Comparison of ENCODE assay signal across 10 cellular contexts in genomic region chr12:117100251-117100650, GRCh38. TPM values are rescaled to one million over a fixed set of nuclear protein-coding genes. Genes with fewer than 3 reads are reported as not detected.
DNase-seq lines count a peak whose midpoint lies in the region; ATAC-seq, FAIRE-seq and TF ChIP-seq lines count a peak whose summit lies in the region.
"Had no signal": no experiment of that assay in that cellular context is flagged by ENCODE, and none has a peak within 500 bp of the region (broad histone marks: within the 10 kb centered on the region; RNA-seq: fewer than 3 reads in every experiment).

No MANE protein-coding gene starts in this region.

- H3K27ac Mint-ChIP-seq in stimulated activated naive CD8-positive, alpha-beta T cell treated with anti-CD3 and anti-CD28 coated beads, Interleukin-15, Interleukin-2, amounts not matched to agents 100 ng/mL and 50 ng/mL, for 24 hours = no peak overlapping the region

- peak overlapping the region; percentile 20 for H3K4me3 Mint-ChIP-seq in stimulated activated naive CD8-positive, alpha-beta T cell treated with anti-CD3 and anti-CD28 coated beads, Interleukin-15, Interleukin-2, amounts not matched to agents 100 ng/mL and 50 ng/mL, for 24 hours

- FAIRE-seq in urothelium cell line (lab: Jason Lieb, UNC) = no peak
- FAIRE-seq: GM18507 had no signal

- ATAC-seq in stimulated activated naive CD8-positive, alpha-beta T cell treated with anti-CD3 and anti-CD28 coated beads, Interleukin-15, Interleukin-2, amounts not matched to agents 100 U/mL and 50 U/mL, for 24 hours = no peak
- no peak for ATAC-seq in foreskin keratinocyte
- no peak for ATAC-seq in HG02840 (IDR thresholded peaks at IDR 0.05; ENCODE audit: low FRiP score, unreplicated experiment)
- ATAC-seq in HG03196 (IDR thresholded peaks at IDR 0.05; ENCODE audit: unreplicated experiment) = no peak

- TF ChIP-seq CTCF in foreskin keratinocyte (conservative IDR thresholded peaks at IDR 0.05) = peak; percentile 23

- peaks cover 19% of the 10 kb centered on the region for H3K27me3 Mint-ChIP-seq in stimulated activated naive CD8-positive, alpha-beta T cell treated with anti-CD3 and anti-CD28 coated beads, Interleukin-15, Interleukin-2, amounts not matched to agents 100 ng/mL and 50 ng/mL, for 24 hours

- in situ Hi-C loops in SK-MEL-5 (cut with HindIII; ENCODE audit: low pct_unique_long_range_greater_than_20kb, low sequenced_read_pairs) = loop anchor here (25.0 kb wide), 1 partner anchor 88 kb away; no protein-coding TSS in a partner anchor

- H3K36me3 Mint-ChIP-seq in stimulated activated naive CD8-positive, alpha-beta T cell treated with anti-CD3 and anti-CD28 coated beads, Interleukin-15, Interleukin-2, amounts not matched to agents 100 ng/mL and 50 ng/mL, for 24 hours (ENCODE audit: low read depth) = no peaks in the 10 kb centered on the region

- DNase-seq in stimulated activated naive CD8-positive, alpha-beta T cell treated with anti-CD3 and anti-CD28 coated beads, Interleukin-15, Interleukin-2, amounts not matched to agents 100 U/mL and 50 U/mL, for 24 hours = no peak
- DNase-seq in SK-MEL-5 (ENCODE audit: low read depth, low spot score) (peak; percentile 50), foreskin keratinocyte (no peak), middle frontal gyrus (ENCODE audit: extremely low spot score, low spot score) (no peak), urothelium cell line (ENCODE audit: low spot score) (no peak)
- DNase-seq: NCI-H1930 had no signal

- peaks cover 72% of the 10 kb centered on the region for H3K27me3 ChIP-seq in foreskin keratinocyte

- H3K4me1 Mint-ChIP-seq in stimulated activated naive CD8-positive, alpha-beta T cell treated with anti-CD3 and anti-CD28 coated beads, Interleukin-15, Interleukin-2, amounts not matched to agents 100 ng/mL and 50 ng/mL, for 24 hours (ENCODE audit: low read depth) = peaks cover 17% of the 10 kb centered on the region

- H3K4me1 ChIP-seq in foreskin keratinocyte = no peaks in the 10 kb centered on the region

- no peaks in the 10 kb centered on the region for H3K9me3 Mint-ChIP-seq in stimulated activated naive CD8-positive, alpha-beta T cell treated with anti-CD3 and anti-CD28 coated beads, Interleukin-15, Interleukin-2, amounts not matched to agents 100 ng/mL and 50 ng/mL, for 24 hours

- no peak overlapping the region for H3K27ac ChIP-seq in foreskin keratinocyte

RNA-seq across cellular contexts. Expression of gene TESC, which starts 1.0 kb away (rescaled TPM):
- 48.2 and 49.7 TPM in 2 replicates for total RNA-seq in SK-MEL-5 (2014; rRNA removed; shearing (Covaris generic))
- 104 and 124 TPM in 2 replicates for polyA plus RNA-seq in SK-MEL-5 (2015; cell fraction: cytosol; rRNA removed)
- polyA plus RNA-seq in SK-MEL-5 (2015; cell fraction: nucleus; rRNA removed) = 27.9 and 51.4 TPM in 2 replicates
- not detected in 2 replicates for total RNA-seq in foreskin keratinocyte
- 0.13 TPM in 1 of 2 replicates, not detected in the other for polyA plus RNA-seq in foreskin keratinocyte

Comparison
In these comparisons a context has a peak if more than half of its experiments do, and no peak if none do; other contexts are left out.
1. RNA of gene TESC, which starts 1.0 kb away (total RNA-seq): 48.2 to 49.7 TPM in SK-MEL-5; not detected in foreskin keratinocyte; every median in the first group is over 10 times any median in the second.